ENCODE assay signal across 19 cellular contexts in genomic region chr11:77084581-77085191, GRCh38. TPM values are rescaled to one million over a fixed set of nuclear protein-coding genes. Genes with fewer than 3 reads are reported as not detected.
DNase-seq lines count a peak whose midpoint lies in the region; ATAC-seq and TF ChIP-seq lines count a peak whose summit lies in the region.
"Had no signal": no experiment of that assay in that cellular context is flagged by ENCODE, and none has a peak within 500 bp of the region (broad histone marks: within the 10 kb centered on the region; RNA-seq: fewer than 3 reads in every experiment).

No MANE protein-coding gene starts in this region.

- TF ChIP-seq POLR2A in right lobe of liver (IDR thresholded peaks at IDR 0.05) (no peak), spleen (IDR thresholded peaks at IDR 0.05) (no peak)

- H3K36me3 Mint-ChIP-seq in activated CD4-positive, alpha-beta T cell treated with anti-CD3 and anti-CD28 coated beads for 36 hours (ENCODE audit: low read depth) = no peaks in the 10 kb centered on the region

- peaks cover 19% of the 10 kb centered on the region for H3K4me1 Mint-ChIP-seq in activated CD4-positive, alpha-beta T cell treated with anti-CD3 and anti-CD28 coated beads for 36 hours

- no peaks in the 10 kb centered on the region for H3K27me3 Mint-ChIP-seq in activated CD4-positive, alpha-beta T cell treated with anti-CD3 and anti-CD28 coated beads for 36 hours

- no peaks in the 10 kb centered on the region for H3K4me1 ChIP-seq in RWPE2 (ENCODE audit: insufficient read depth, poor library complexity, severe bottlenecking)
- peaks cover 0 to 59% (median 22%) of the 10 kb centered on the region in 4 donors for H3K4me1 ChIP-seq in right lobe of liver
- peaks cover 10 to 59% (median 25%) of the 10 kb centered on the region in 6 donors for H3K4me1 ChIP-seq in spleen

- H3K9me3 ChIP-seq in RWPE2 (ENCODE audit: severe bottlenecking) = no peaks in the 10 kb centered on the region
- no peaks in the 10 kb centered on the region for H3K9me3 ChIP-seq in right lobe of liver
- no peaks in the 10 kb centered on the region for H3K9me3 ChIP-seq in spleen

- H3K27ac ChIP-seq in RWPE2 (ENCODE audit: poor library complexity, severe bottlenecking) (no peak overlapping the region), right lobe of liver (no peak overlapping the region), spleen (peak overlapping the region in 1 of 8 donors; percentile 31)
- H3K27ac ChIP-seq: 22Rv1, C4-2B, cardiac muscle cell had no signal

- no peak overlapping the region for H3K4me3 ChIP-seq in RWPE2 (ENCODE audit: severe bottlenecking)
- no peak overlapping the region for H3K4me3 ChIP-seq in right lobe of liver
- no peak overlapping the region for H3K4me3 ChIP-seq in spleen
- H3K4me3 ChIP-seq: cardiac muscle cell, lung had no signal

- no peak for ATAC-seq in activated CD4-positive, alpha-beta T cell treated with anti-CD3 and anti-CD28 coated beads for 36 hours
- ATAC-seq in RWPE2 (ENCODE audit: low read depth) (no peak), right lobe of liver (no peak), GM21529 (IDR thresholded peaks at IDR 0.05; ENCODE audit: unreplicated experiment) (no peak)
- ATAC-seq: activated CD4-positive, CD25-positive, alpha-beta regulatory T cell treated with anti-CD3 and anti-CD28 coated beads, Interleukin-2, amount 50 U/mL, for 24 hours had no signal

- TF ChIP-seq CTCF in RWPE2 (IDR thresholded peaks at IDR 0.05; ENCODE audit: poor library complexity, severe bottlenecking) = no peak
- TF ChIP-seq CTCF in right lobe of liver (IDR thresholded peaks at IDR 0.05) = no peak
- no peak for TF ChIP-seq CTCF in spleen (IDR thresholded peaks at IDR 0.05 in 8 of 11, conservative IDR thresholded peaks at IDR 0.05 in 3 of 11)

- peak; percentile 2 for DNase-seq in activated CD4-positive, alpha-beta T cell treated with anti-CD3 and anti-CD28 coated beads for 36 hours
- no peak for DNase-seq in activated CD4-positive, alpha-beta T cell treated with anti-CD3 and anti-CD28 coated beads, Interleukin-2, amount 50 U/mL, for 1 hour
- DNase-seq in RWPE2 (ENCODE audit: low spot score) = peak; percentile 46
- DNase-seq in right lobe of liver = peak; percentile 13 to 51 (median 39)
- DNase-seq in spleen = peak; percentile 76
- DNase-seq in stimulated activated CD4-positive, alpha-beta T cell treated with anti-CD3 and anti-CD28 coated beads, Interleukin-2, amount 100 ng/mL, for 48 hours = no peak
- DNase-seq in middle frontal gyrus (ENCODE audit: extremely low spot score, low spot score) = no peak
- DNase-seq: NCI-H446; nephron progenitor cell; stimulated activated CD4-positive, alpha-beta T cell treated with anti-CD3 and anti-CD28 coated beads, Interleukin-2, amount 100 ng/mL, for 24 hours had no signal

- no peaks in the 10 kb centered on the region for H3K9me3 Mint-ChIP-seq in activated CD4-positive, alpha-beta T cell treated with anti-CD3 and anti-CD28 coated beads for 36 hours (ENCODE audit: low read depth)

- H3K36me3 ChIP-seq in RWPE2 (ENCODE audit: low read depth) (no peaks in the 10 kb centered on the region), right lobe of liver (peaks cover 0 to 7% (median 0%) of the 10 kb centered on the region in 4 donors), spleen (no peaks in the 10 kb centered on the region)
- H3K36me3 ChIP-seq: cardiac muscle cell had no signal

- H3K27me3 ChIP-seq in RWPE2 (ENCODE audit: insufficient read depth, poor library complexity, severe bottlenecking) (no peaks in the 10 kb centered on the region), right lobe of liver (no peaks in the 10 kb centered on the region), spleen (replicated peaks in 1 of 7) (no peaks in the 10 kb centered on the region)
- H3K27me3 ChIP-seq: cardiac muscle cell had no signal

- POLR2A ChIA-PET in activated CD4-positive, alpha-beta T cell treated with anti-CD3 and anti-CD28 coated beads for 36 hours (lab: Charles Lee) = no interaction called here

- intact Hi-C loops in activated CD4-positive, alpha-beta T cell treated with anti-CD3 and anti-CD28 coated beads for 36 hours (cut with DNase I, micrococcal nuclease) = no loop called here
- intact Hi-C loops in right lobe of liver (cut with DNase I) (no loop called here), spleen (cut with DNase I; ENCODE audit: low total_unique reads) (no loop called here)

- WGBS in right lobe of liver (ENCODE audit: insufficient coverage, low coverage, low lambda C conversion rate, missing lambda C conversion rate) = 84% methylated on average over 11 of the region's 25 CpGs
- WGBS in spleen, 5 donors = 72 to 96% (median 87%) methylated on average over 21 to 25 of the region's 25 CpGs

- CTCF ChIA-PET in activated CD4-positive, alpha-beta T cell treated with anti-CD3 and anti-CD28 coated beads for 36 hours (lab: Charles Lee) = interaction anchor here (0.6 to 5.6 kb wide), 2 partner anchors 7 to 41 kb away, joined by 3 to 32 read pairs; no protein-coding TSS in a partner anchor

- H3K27ac Mint-ChIP-seq in activated CD4-positive, alpha-beta T cell treated with anti-CD3 and anti-CD28 coated beads for 36 hours = no peak overlapping the region
- H3K27ac Mint-ChIP-seq: nephron progenitor cell had no signal

- no peak overlapping the region for H3K4me3 Mint-ChIP-seq in activated CD4-positive, alpha-beta T cell treated with anti-CD3 and anti-CD28 coated beads for 36 hours
- H3K4me3 Mint-ChIP-seq: nephron progenitor cell had no signal

RNA-seq across cellular contexts. Expression of gene CAPN5, which starts 17.9 kb away (rescaled TPM):
- under 1 TPM; 0.62 to 0.76 TPM for total RNA-seq in activated CD4-positive, alpha-beta T cell treated with anti-CD3 and anti-CD28 coated beads for 36 hours
- 10 to 100 TPM; 23.1 to 66.7 (median 43.3) TPM for total RNA-seq in right lobe of liver
- total RNA-seq in spleen = 1 to 10 TPM; 3.5 to 9.2 (median 8.0) TPM
- polyA plus RNA-seq in spleen = 1 to 10 TPM in 1 of 3 donors, under 1 TPM in 2; 0.80 to 2.4 (median 0.96) TPM

RNA-seq across cellular contexts. Expression of gene OMP, which starts 18.0 kb away (rescaled TPM):
- total RNA-seq in activated CD4-positive, alpha-beta T cell treated with anti-CD3 and anti-CD28 coated beads for 36 hours = not detected
- 1 to 10 TPM in 5 of 6 experiments, not detected in 1; 1.0 to 4.2 (median 2.0) TPM for total RNA-seq in right lobe of liver
- total RNA-seq in spleen = under 1 TPM in 1 of 7 donors, not detected in 6; 0.64 TPM
- polyA plus RNA-seq in spleen = under 1 TPM in 1 of 3 donors, not detected in 2; 0.51 TPM
- total RNA-seq: cardiac muscle cell; fibroblast of villous mesenchyme; T-helper 2 cell treated with Interferon-gamma antibody and Interleukin-4, amounts not matched to agents 100 ng/mL and 5 ng/mL, for 36 hours; temporal lobe had no signal
- polyA plus RNA-seq: cardiac muscle cell had no signal

RNA-seq across cellular contexts. Expression of gene MYO7A, which starts 43.4 kb away (rescaled TPM):
- under 1 TPM; 0.23 to 0.48 TPM for total RNA-seq in activated CD4-positive, alpha-beta T cell treated with anti-CD3 and anti-CD28 coated beads for 36 hours
- total RNA-seq in right lobe of liver = 10 to 100 TPM; 23.6 to 39.6 (median 32.0) TPM
- total RNA-seq in spleen = 100 to 1,000 TPM in 1 of 7 donors, 10 to 100 TPM in 6; 27.2 to 147 (median 61.0) TPM
- 10 to 100 TPM in 2 of 3 donors, 1 to 10 TPM in 1; 3.5 to 14.3 (median 11.3) TPM for polyA plus RNA-seq in spleen

RNA-seq across cellular contexts. Expression of gene B3GNT6, which starts 50.5 kb away (rescaled TPM):
- total RNA-seq in activated CD4-positive, alpha-beta T cell treated with anti-CD3 and anti-CD28 coated beads for 36 hours = not detected
- not detected for total RNA-seq in right lobe of liver
- not detected for total RNA-seq in spleen
- polyA plus RNA-seq in spleen = not detected
- total RNA-seq: cardiac muscle cell; fibroblast of villous mesenchyme; T-helper 2 cell treated with Interferon-gamma antibody and Interleukin-4, amounts not matched to agents 100 ng/mL and 5 ng/mL, for 36 hours had no signal
- polyA plus RNA-seq: cardiac muscle cell had no signal

Comparison
In these comparisons a context has a peak if more than half of its experiments do, and no peak if none do; other contexts are left out.
1. DNase-seq: peak in activated CD4-positive, alpha-beta T cell treated with anti-CD3 and anti-CD28 coated beads for 36 hours (single experiment), RWPE2 (single experiment), right lobe of liver (3 of 3) and spleen (single experiment); none in activated CD4-positive, alpha-beta T cell treated with anti-CD3 and anti-CD28 coated beads, Interleukin-2, amount 50 U/mL, for 1 hour (single experiment), stimulated activated CD4-positive, alpha-beta T cell treated with anti-CD3 and anti-CD28 coated beads, Interleukin-2, amount 100 ng/mL, for 48 hours (0 of 2) and middle frontal gyrus (single experiment).
2. RNA of gene MYO7A, which starts 43.4 kb away (total RNA-seq): 27.2 to 147 TPM in spleen and 23.6 to 39.6 TPM in right lobe of liver; 0.23 to 0.48 TPM in activated CD4-positive, alpha-beta T cell treated with anti-CD3 and anti-CD28 coated beads for 36 hours; every median in the first group is over 10 times any median in the second.